In genomic region chr11:124274000-124274399, GRCh38 we compare ENCODE assay signal across 35 cellular contexts. TPM values are rescaled to one million over a fixed set of nuclear protein-coding genes. Genes with fewer than 3 reads are reported as not detected.
"Had no signal": no experiment of that assay in that cellular context is flagged by ENCODE, and none has a peak within 500 bp of the region (broad histone marks: within the 10 kb centered on the region; RNA-seq: fewer than 3 reads in every experiment).

No MANE protein-coding gene starts in this region.

- H3K36me3 ChIP-seq: adrenal gland, esophagus muscularis mucosa, gastrocnemius medialis had no signal

- H3K4me1 ChIP-seq: adrenal gland, body of pancreas, esophagus muscularis mucosa, foreskin keratinocyte, gastrocnemius medialis had no signal

- H3K9me3 ChIP-seq: adrenal gland, body of pancreas, esophagus muscularis mucosa, gastrocnemius medialis had no signal

- DNase-seq: activated CD4-positive, alpha-beta memory T cell treated with anti-CD3 and anti-CD28 coated beads for 36 hours; activated CD4-positive, alpha-beta T cell treated with anti-CD3 and anti-CD28 coated beads for 36 hours; activated CD4-positive, alpha-beta T cell treated with anti-CD3 and anti-CD28 coated beads, Interleukin-2, amount 10 ng/mL, durations not matched to agents 24 days and 14 days; activated CD4-positive, CD25-positive, alpha-beta regulatory T cell; activated CD4-positive, CD25-positive, alpha-beta regulatory T cell treated with anti-CD3 and anti-CD28 coated beads, Interleukin-2, amount 50 U/mL, for 72 hours; activated CD8-positive, alpha-beta memory T cell treated with anti-CD3 and anti-CD28 coated beads, Interleukin-2, amount 10 ng/mL, durations not matched to agents 7 days and 5 days; activated CD8-positive, alpha-beta memory T cell treated with anti-CD3 and anti-CD28 coated beads, Interleukin-2, amount 50 U/mL, for 4 hours; activated CD8-positive, alpha-beta T cell treated with anti-CD3 and anti-CD28 coated beads, Interleukin-2, amount 10 ng/mL, durations not matched to agents 7 days and 5 days; activated effector memory CD4-positive, alpha-beta T cell treated with anti-CD3 and anti-CD28 coated beads, Interleukin-2, amount 50 U/mL, for 16 hours; activated naive CD4-positive, alpha-beta T cell treated with anti-CD3 and anti-CD28 coated beads for 36 hours; activated naive CD8-positive, alpha-beta T cell treated with anti-CD3 and anti-CD28 coated beads for 36 hours; activated naive CD8-positive, alpha-beta T cell treated with anti-CD3 and anti-CD28 coated beads, Interleukin-2, amount 50 U/mL, for 24 hours; activated T-cell treated with anti-CD3 and anti-CD28 coated beads, Interleukin-2, amount 50 U/mL, for 1 hour; activated T-cell treated with anti-CD3 and anti-CD28 coated beads, Interleukin-2, amount 50 U/mL, for 48 hours; adrenal gland; amygdala; aorta; body of pancreas; caudate nucleus; cortex of kidney; dermis blood vessel endothelial cell; effector CD4-positive, alpha-beta T cell; effector memory CD8-positive, alpha-beta T cell; erythroblast; foreskin keratinocyte; gastrocnemius medialis; glutamatergic neuron; T-helper 1 cell; T-helper 17 cell; T1000 had no signal

- H3K4me3 ChIP-seq: adrenal gland, body of pancreas, esophagus muscularis mucosa, gastrocnemius medialis had no signal

- ATAC-seq: activated CD4-positive, alpha-beta T cell treated with anti-CD3 and anti-CD28 coated beads for 36 hours; activated CD8-positive, alpha-beta memory T cell treated with anti-CD3 and anti-CD28 coated beads, Interleukin-2, amount 10 ng/mL, durations not matched to agents 7 days and 5 days; activated CD8-positive, alpha-beta T cell treated with anti-CD3 and anti-CD28 coated beads, Interleukin-2, amount 10 ng/mL, durations not matched to agents 7 days and 5 days; activated naive CD8-positive, alpha-beta T cell treated with anti-CD3 and anti-CD28 coated beads, Interleukin-2, amount 50 U/mL, for 24 hours; body of pancreas; effector memory CD8-positive, alpha-beta T cell; foreskin keratinocyte; gastrocnemius medialis; T-helper 17 cell had no signal

- H3K27me3 ChIP-seq: adrenal gland, body of pancreas, esophagus muscularis mucosa, foreskin keratinocyte, gastrocnemius medialis had no signal

- H3K27ac ChIP-seq: adrenal gland, body of pancreas, esophagus muscularis mucosa, foreskin keratinocyte, gastrocnemius medialis had no signal

RNA-seq across cellular contexts. Expression of gene OR8G5, which starts 17.8 kb away (rescaled TPM):
- total RNA-seq: activated CD4-positive, alpha-beta memory T cell treated with anti-CD3 and anti-CD28 coated beads for 36 hours; activated CD4-positive, alpha-beta T cell treated with anti-CD3 and anti-CD28 coated beads for 36 hours; activated CD4-positive, alpha-beta T cell treated with anti-CD3 and anti-CD28 coated beads, Interleukin-2, amount 10 ng/mL, durations not matched to agents 24 days and 14 days; activated CD8-positive, alpha-beta memory T cell treated with anti-CD3 and anti-CD28 coated beads for 36 hours; activated CD8-positive, alpha-beta memory T cell treated with anti-CD3 and anti-CD28 coated beads, Interleukin-2, amount 10 ng/mL, durations not matched to agents 7 days and 5 days; activated CD8-positive, alpha-beta T cell treated with anti-CD3 and anti-CD28 coated beads, Interleukin-2, amount 10 ng/mL, durations not matched to agents 7 days and 5 days; activated naive CD4-positive, alpha-beta T cell treated with anti-CD3 and anti-CD28 coated beads for 36 hours; activated naive CD8-positive, alpha-beta T cell treated with anti-CD3 and anti-CD28 coated beads for 36 hours; activated T-helper 1 cell treated with anti-CD3 and anti-CD28 coated beads, Interleukin-12 subunit alpha, Interleukin-12 subunit beta, Interleukin-2, Interleukin-4 antibody, amounts not matched to agents 30 ng/mL and 10 ng/mL and 1 ng/mL, durations not matched to agents 14 hours and 24 hours and 36 hours; activated T-helper 2 cell treated with anti-CD3 and anti-CD28 coated beads, Interferon-gamma antibody, Interleukin-2, Interleukin-4, amounts not matched to agents 10 μg/mL and 5 μg/mL and 100 μg/mL, durations not matched to agents 14 hours and 24 hours and 36 hours; adrenal gland; aorta; body of pancreas; dermis blood vessel endothelial cell; foreskin keratinocyte; gastrocnemius medialis; T-helper 17 cell had no signal

RNA-seq across cellular contexts. Expression of gene OR8G1, which starts 33.1 kb away (rescaled TPM):
- total RNA-seq: activated CD4-positive, alpha-beta memory T cell treated with anti-CD3 and anti-CD28 coated beads for 36 hours; activated CD4-positive, alpha-beta T cell treated with anti-CD3 and anti-CD28 coated beads for 36 hours; activated CD4-positive, alpha-beta T cell treated with anti-CD3 and anti-CD28 coated beads, Interleukin-2, amount 10 ng/mL, durations not matched to agents 24 days and 14 days; activated CD8-positive, alpha-beta memory T cell treated with anti-CD3 and anti-CD28 coated beads for 36 hours; activated CD8-positive, alpha-beta memory T cell treated with anti-CD3 and anti-CD28 coated beads, Interleukin-2, amount 10 ng/mL, durations not matched to agents 7 days and 5 days; activated CD8-positive, alpha-beta T cell treated with anti-CD3 and anti-CD28 coated beads, Interleukin-2, amount 10 ng/mL, durations not matched to agents 7 days and 5 days; activated naive CD4-positive, alpha-beta T cell treated with anti-CD3 and anti-CD28 coated beads for 36 hours; activated naive CD8-positive, alpha-beta T cell treated with anti-CD3 and anti-CD28 coated beads for 36 hours; activated T-helper 1 cell treated with anti-CD3 and anti-CD28 coated beads, Interleukin-12 subunit alpha, Interleukin-12 subunit beta, Interleukin-2, Interleukin-4 antibody, amounts not matched to agents 30 ng/mL and 10 ng/mL and 1 ng/mL, durations not matched to agents 14 hours and 24 hours and 36 hours; activated T-helper 2 cell treated with anti-CD3 and anti-CD28 coated beads, Interferon-gamma antibody, Interleukin-2, Interleukin-4, amounts not matched to agents 10 μg/mL and 5 μg/mL and 100 μg/mL, durations not matched to agents 14 hours and 24 hours and 36 hours; adrenal gland; aorta; body of pancreas; chondrocyte; dermis blood vessel endothelial cell; esophagus muscularis mucosa; foreskin keratinocyte; gastrocnemius medialis; T-helper 17 cell had no signal

RNA-seq across cellular contexts. Expression of gene OR8D1, which starts 39.7 kb away (rescaled TPM):
- total RNA-seq: activated CD4-positive, alpha-beta memory T cell treated with anti-CD3 and anti-CD28 coated beads for 36 hours; activated CD4-positive, alpha-beta T cell treated with anti-CD3 and anti-CD28 coated beads for 36 hours; activated CD4-positive, alpha-beta T cell treated with anti-CD3 and anti-CD28 coated beads, Interleukin-2, amount 10 ng/mL, durations not matched to agents 24 days and 14 days; activated CD8-positive, alpha-beta memory T cell treated with anti-CD3 and anti-CD28 coated beads for 36 hours; activated CD8-positive, alpha-beta memory T cell treated with anti-CD3 and anti-CD28 coated beads, Interleukin-2, amount 10 ng/mL, durations not matched to agents 7 days and 5 days; activated CD8-positive, alpha-beta T cell treated with anti-CD3 and anti-CD28 coated beads, Interleukin-2, amount 10 ng/mL, durations not matched to agents 7 days and 5 days; activated naive CD4-positive, alpha-beta T cell treated with anti-CD3 and anti-CD28 coated beads for 36 hours; activated naive CD8-positive, alpha-beta T cell treated with anti-CD3 and anti-CD28 coated beads for 36 hours; activated T-helper 1 cell treated with anti-CD3 and anti-CD28 coated beads, Interleukin-12 subunit alpha, Interleukin-12 subunit beta, Interleukin-2, Interleukin-4 antibody, amounts not matched to agents 30 ng/mL and 10 ng/mL and 1 ng/mL, durations not matched to agents 14 hours and 24 hours and 36 hours; activated T-helper 2 cell treated with anti-CD3 and anti-CD28 coated beads, Interferon-gamma antibody, Interleukin-2, Interleukin-4, amounts not matched to agents 10 μg/mL and 5 μg/mL and 100 μg/mL, durations not matched to agents 14 hours and 24 hours and 36 hours; adrenal gland; aorta; body of pancreas; chondrocyte; dermis blood vessel endothelial cell; esophagus muscularis mucosa; foreskin keratinocyte; gastrocnemius medialis; T-helper 17 cell had no signal

RNA-seq across cellular contexts. Expression of gene OR8D2, which starts 46.0 kb away (rescaled TPM):
- total RNA-seq: activated CD4-positive, alpha-beta memory T cell treated with anti-CD3 and anti-CD28 coated beads for 36 hours; activated CD4-positive, alpha-beta T cell treated with anti-CD3 and anti-CD28 coated beads for 36 hours; activated CD4-positive, alpha-beta T cell treated with anti-CD3 and anti-CD28 coated beads, Interleukin-2, amount 10 ng/mL, durations not matched to agents 24 days and 14 days; activated CD8-positive, alpha-beta memory T cell treated with anti-CD3 and anti-CD28 coated beads for 36 hours; activated CD8-positive, alpha-beta memory T cell treated with anti-CD3 and anti-CD28 coated beads, Interleukin-2, amount 10 ng/mL, durations not matched to agents 7 days and 5 days; activated CD8-positive, alpha-beta T cell treated with anti-CD3 and anti-CD28 coated beads, Interleukin-2, amount 10 ng/mL, durations not matched to agents 7 days and 5 days; activated naive CD4-positive, alpha-beta T cell treated with anti-CD3 and anti-CD28 coated beads for 36 hours; activated naive CD8-positive, alpha-beta T cell treated with anti-CD3 and anti-CD28 coated beads for 36 hours; activated T-helper 1 cell treated with anti-CD3 and anti-CD28 coated beads, Interleukin-12 subunit alpha, Interleukin-12 subunit beta, Interleukin-2, Interleukin-4 antibody, amounts not matched to agents 30 ng/mL and 10 ng/mL and 1 ng/mL, durations not matched to agents 14 hours and 24 hours and 36 hours; activated T-helper 2 cell treated with anti-CD3 and anti-CD28 coated beads, Interferon-gamma antibody, Interleukin-2, Interleukin-4, amounts not matched to agents 10 μg/mL and 5 μg/mL and 100 μg/mL, durations not matched to agents 14 hours and 24 hours and 36 hours; adrenal gland; aorta; body of pancreas; chondrocyte; dermis blood vessel endothelial cell; esophagus muscularis mucosa; foreskin keratinocyte; gastrocnemius medialis; T-helper 17 cell had no signal
